Comparison of ENCODE assay signal across 1 cellular context in genomic region chr20:44981736-44982406, GRCh38.
TF ChIP-seq lines count a peak whose summit lies in the region.

No MANE protein-coding gene starts in this region.

TF ChIP-seq in IMR-90, 13 proteins besides CTCF, POLR2A, EP300 and RAD21:
- no peak for TF ChIP-seq ELK1 (IDR thresholded peaks at IDR 0.05; ENCODE audit: borderline replicate concordance, low read depth, low read length)
- TF ChIP-seq CEBPB (IDR thresholded peaks at IDR 0.05; ENCODE audit: low read depth, low read length), result peak; percentile 50
- no peak for TF ChIP-seq MXI1 (IDR thresholded peaks at IDR 0.05; ENCODE audit: borderline replicate concordance, low read depth, low read length)
